In the genomic region with DNA sequence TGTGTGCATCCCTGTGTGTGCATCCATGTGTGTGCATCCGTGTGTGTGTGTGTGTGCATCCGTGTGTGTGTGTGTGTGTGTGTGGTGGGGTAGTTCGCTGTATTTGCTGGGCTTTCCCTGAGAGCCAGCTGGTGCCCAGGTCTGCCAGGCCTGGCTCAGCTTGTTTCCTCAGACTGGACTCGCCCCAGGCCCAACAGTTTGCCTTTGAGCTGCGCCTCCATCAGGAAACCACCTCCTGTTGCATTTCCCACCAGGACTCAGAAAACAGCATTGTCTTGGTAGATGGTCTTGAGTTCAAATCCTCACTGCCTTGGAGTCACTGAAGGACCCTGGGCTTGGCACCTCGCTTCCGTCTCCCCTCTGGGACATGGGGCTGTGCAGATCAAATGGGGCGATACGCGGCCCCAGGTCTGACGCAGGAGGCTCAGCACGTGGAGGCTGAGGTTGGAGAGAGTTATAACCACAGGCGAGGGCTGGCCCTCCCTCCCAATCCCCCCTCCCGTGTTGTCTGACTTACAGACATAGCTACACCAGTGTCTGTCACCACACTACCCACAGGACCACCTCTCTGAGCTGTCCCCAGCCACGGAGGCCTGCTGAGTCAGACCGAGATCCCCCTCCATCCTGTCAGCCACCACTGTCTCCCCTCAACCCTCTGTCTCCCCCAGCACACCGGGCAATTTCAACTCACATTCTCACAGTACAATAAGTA, we compare ENCODE assay signal across 9 cellular contexts. TPM values are rescaled to one million over a fixed set of nuclear protein-coding genes. Genes with fewer than 3 reads are reported as not detected.
A peak's percentile ranks its signal among the peaks of the same experiment; 100 is the strongest.
DNase-seq lines count a peak whose midpoint lies in the region; TF ChIP-seq lines count a peak whose summit lies in the region.
"Had no signal": no experiment of that assay in that cellular context is flagged by ENCODE, and none has a peak within 500 bp of the region (broad histone marks: within the 10 kb centered on the region; RNA-seq: fewer than 3 reads in every experiment).

No MANE protein-coding gene starts in this region.

- H3K27me3 Mint-ChIP-seq in activated naive CD4-positive, alpha-beta T cell treated with anti-CD3 and anti-CD28 coated beads for 36 hours (ENCODE audit: low read depth), result no peaks in the 10 kb centered on the region

- CTCF ChIA-PET in activated naive CD4-positive, alpha-beta T cell treated with anti-CD3 and anti-CD28 coated beads for 36 hours (lab: Charles Lee), result interaction anchor here (3.1 kb wide), 1 partner anchor 58 kb away, joined by 14 read pairs; no protein-coding TSS in a partner anchor

- intact Hi-C loops in activated naive CD4-positive, alpha-beta T cell treated with anti-CD3 and anti-CD28 coated beads for 36 hours (cut with micrococcal nuclease), result no loop called here

- no peak overlapping the region for H3K4me3 ChIP-seq in NB4 (ENCODE audit: low read depth, low read length)
- H3K4me3 ChIP-seq: SK-N-MC had no signal

- TF ChIP-seq CTCF in NB4 (IDR thresholded peaks at IDR 0.05; ENCODE audit: low read depth, low read length), result no peak

- DNase-seq in activated naive CD4-positive, alpha-beta T cell treated with Interleukin-2 at 50 U/mL for 16 hours, result peak; percentile 80
- no peak for DNase-seq in activated naive CD4-positive, alpha-beta T cell treated with anti-CD3 and anti-CD28 coated beads, Interleukin-2, amount 50 U/mL, for 16 hours
- DNase-seq in NB4 (ENCODE audit: low read depth), result peak; percentile 28
- peak; percentile 49 for DNase-seq in activated naive CD4-positive, alpha-beta T cell treated with anti-CD3 and anti-CD28 coated beads for 36 hours
- DNase-seq in stimulated activated CD4-positive, alpha-beta T cell treated with anti-CD3 and anti-CD28 coated beads, TNF-alpha, amount 100 ng/mL, for 48 hours (ENCODE audit: low read depth in 3 of 3), result peak; percentile 55 to 62 (median 58)
- no peak for DNase-seq in DMS153 treated with DMSO at 0.1 percent for 48 hours (lab: John Stamatoyannopoulos, UW; ENCODE audit: unreplicated experiment)
- no peak for DNase-seq in NCI-H1417 treated with DMSO at 0.1 percent for 48 hours (lab: John Stamatoyannopoulos, UW)
- no peak for DNase-seq in NCI-H1092 (lab: John Stamatoyannopoulos, UW)

- no peaks in the 10 kb centered on the region for H3K9me3 Mint-ChIP-seq in activated naive CD4-positive, alpha-beta T cell treated with anti-CD3 and anti-CD28 coated beads for 36 hours

- no peak for TF ChIP-seq POLR2A in NB4 (IDR thresholded peaks at IDR 0.05; ENCODE audit: extremely low read depth, insufficient read length)

- H3K27ac Mint-ChIP-seq in activated naive CD4-positive, alpha-beta T cell treated with anti-CD3 and anti-CD28 coated beads for 36 hours, result no peak overlapping the region

- no peaks in the 10 kb centered on the region for H3K36me3 Mint-ChIP-seq in activated naive CD4-positive, alpha-beta T cell treated with anti-CD3 and anti-CD28 coated beads for 36 hours (ENCODE audit: low read depth)

- H3K4me1 Mint-ChIP-seq in activated naive CD4-positive, alpha-beta T cell treated with anti-CD3 and anti-CD28 coated beads for 36 hours (ENCODE audit: low read depth), result peaks cover 10% of the 10 kb centered on the region

- H3K4me3 Mint-ChIP-seq in activated naive CD4-positive, alpha-beta T cell treated with anti-CD3 and anti-CD28 coated beads for 36 hours, result no peak overlapping the region

RNA-seq across cellular contexts. Expression of gene ITGAE, which starts 4.7 kb away (rescaled TPM):
- 10 to 100 TPM; 31.7 to 32.4 TPM for total RNA-seq in activated naive CD4-positive, alpha-beta T cell treated with anti-CD3 and anti-CD28 coated beads for 36 hours

RNA-seq across cellular contexts. Expression of gene NCBP3, which starts 49.8 kb away (rescaled TPM):
- 10 to 100 TPM; 33.9 to 40.4 TPM for total RNA-seq in activated naive CD4-positive, alpha-beta T cell treated with anti-CD3 and anti-CD28 coated beads for 36 hours

Comparison
In these comparisons a context has a peak if more than half of its experiments do, and no peak if none do; other contexts are left out.
1. DNase-seq: peak in activated naive CD4-positive, alpha-beta T cell treated with Interleukin-2 at 50 U/mL for 16 hours (single experiment), NB4 (single experiment), activated naive CD4-positive, alpha-beta T cell treated with anti-CD3 and anti-CD28 coated beads for 36 hours (single experiment) and stimulated activated CD4-positive, alpha-beta T cell treated with anti-CD3 and anti-CD28 coated beads, TNF-alpha, amount 100 ng/mL, for 48 hours (3 of 3); none in activated naive CD4-positive, alpha-beta T cell treated with anti-CD3 and anti-CD28 coated beads, Interleukin-2, amount 50 U/mL, for 16 hours (single experiment), DMS153 treated with DMSO at 0.1 percent for 48 hours (single experiment), NCI-H1417 treated with DMSO at 0.1 percent for 48 hours (single experiment) and NCI-H1092 (single experiment).